10 cellular contexts compared by ENCODE assay signal in the genomic region with DNA sequence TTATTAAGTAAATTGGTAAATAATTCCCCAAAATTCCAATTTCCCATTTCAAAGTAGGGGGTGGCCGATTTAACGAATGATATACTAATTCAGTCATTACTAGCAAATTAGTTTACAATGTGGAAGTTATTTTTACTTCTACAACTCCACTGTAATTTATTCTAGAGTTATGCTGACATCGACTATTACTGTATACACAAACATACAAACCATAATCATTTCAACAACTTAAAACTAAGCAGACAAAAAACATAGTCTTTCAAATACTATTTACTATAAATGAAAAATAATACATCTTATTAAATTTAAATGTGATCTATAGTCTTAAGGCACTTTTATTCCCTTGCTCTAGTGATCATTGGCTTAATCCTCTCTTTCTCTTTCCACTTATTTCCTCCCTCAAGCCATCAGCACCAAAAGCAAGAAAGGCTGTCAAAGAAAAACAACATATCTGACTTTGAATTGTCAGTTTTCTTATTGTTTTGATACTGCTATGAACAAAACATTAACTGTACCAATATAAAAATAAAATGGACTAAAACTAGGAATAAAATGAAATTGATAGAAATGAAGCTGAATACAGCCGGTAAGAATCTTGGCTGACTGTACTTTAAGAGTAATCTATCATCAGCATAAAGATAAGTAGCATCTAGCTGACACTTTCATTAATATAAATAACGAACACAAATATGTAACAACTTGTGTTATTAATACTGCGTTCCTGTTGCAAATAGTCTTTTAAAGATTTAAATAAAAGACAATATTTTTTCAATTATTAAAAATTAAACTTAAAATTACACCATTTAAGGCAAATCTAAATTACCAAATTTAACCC. TPM values are rescaled to one million over a fixed set of nuclear protein-coding genes. Genes with fewer than 3 reads are reported as not detected.
A peak's percentile ranks its signal among the peaks of the same experiment; 100 is the strongest.
DNase-seq lines count a peak whose midpoint lies in the region; ATAC-seq and TF ChIP-seq lines count a peak whose summit lies in the region.
"Had no signal": no experiment of that assay in that cellular context is flagged by ENCODE, and none has a peak within 500 bp of the region (broad histone marks: within the 10 kb centered on the region; RNA-seq: fewer than 3 reads in every experiment).

No MANE protein-coding gene starts in this region.

- H3K36me3 ChIP-seq in GM23338 (ENCODE audit: insufficient read depth): no peaks in the 10 kb centered on the region

- peak overlapping the region; percentile 81 for H3K4me2 ChIP-seq in GM23338

- no peak for DNase-seq in GM23338 (ENCODE audit: low spot score)
- DNase-seq in foreskin keratinocyte: no peak
- no peak for DNase-seq in skeletal muscle cell (ENCODE audit: low read depth)
- DNase-seq in CD1c-positive myeloid dendritic cell (ENCODE audit: extremely low spot score): no peak
- DNase-seq in DMS53 treated with DMSO at 0.1 percent for 48 hours (lab: John Stamatoyannopoulos, UW; ENCODE audit: unreplicated experiment): no peak
- DNase-seq: activated CD4-positive, alpha-beta memory T cell treated with anti-CD3 and anti-CD28 coated beads, Interleukin-2, amount 10 ng/mL, durations not matched to agents 7 days and 5 days; GDM1 had no signal

- H3K36me3 Mint-ChIP-seq in GM23338 (ENCODE audit: low read depth): peaks cover 3% of the 10 kb centered on the region; the same call in 1 of the 3 replicates

- H3K4me3 Mint-ChIP-seq in GM23338: peak overlapping the region; percentile 92
- H3K4me3 Mint-ChIP-seq: activated CD4-positive, alpha-beta memory T cell treated with anti-CD3 and anti-CD28 coated beads, Interleukin-2, amount 10 ng/mL, durations not matched to agents 7 days and 5 days had no signal

- H3K27me3 ChIP-seq in GM23338 (ENCODE audit: insufficient read depth) (no peaks in the 10 kb centered on the region), foreskin keratinocyte (no peaks in the 10 kb centered on the region)

- TF ChIP-seq CTCF in GM23338 (conservative IDR thresholded peaks at IDR 0.05; ENCODE audit: low read depth in 2 of 2) (no peak), WI38 (IDR thresholded peaks at IDR 0.05; ENCODE audit: low read depth, low read length) (no peak), foreskin keratinocyte (conservative IDR thresholded peaks at IDR 0.05) (no peak)

- H3K4me1 ChIP-seq in GM23338 (ENCODE audit: insufficient read depth) (peaks cover 10% of the 10 kb centered on the region; the same call in 1 of the 2 replicates), foreskin keratinocyte (peaks cover 23% of the 10 kb centered on the region)

- no peak overlapping the region for H3K27ac Mint-ChIP-seq in GM23338
- H3K27ac Mint-ChIP-seq: activated CD4-positive, alpha-beta memory T cell treated with anti-CD3 and anti-CD28 coated beads, Interleukin-2, amount 10 ng/mL, durations not matched to agents 7 days and 5 days had no signal

- H3K27me3 Mint-ChIP-seq in GM23338 (ENCODE audit: insufficient read depth, low read depth, poor library complexity): peaks cover 11% of the 10 kb centered on the region

- H2AFZ ChIP-seq in GM23338: no peak overlapping the region

- no peaks in the 10 kb centered on the region; the same call in 1 of the 2 replicates for H3F3A ChIP-seq in GM23338 (replicated peaks; ENCODE audit: low read depth)

- H3K4me3 ChIP-seq in GM23338 (peak overlapping the region; percentile 70), WI38 (ENCODE audit: low read depth, low read length) (peak overlapping the region; percentile 91), skeletal muscle cell (ENCODE audit: low read depth, low read length) (peak overlapping the region; percentile 90)

- H3K9me3 Mint-ChIP-seq in GM23338: no peaks in the 10 kb centered on the region
- H3K9me3 Mint-ChIP-seq: activated CD4-positive, alpha-beta memory T cell treated with anti-CD3 and anti-CD28 coated beads, Interleukin-2, amount 10 ng/mL, durations not matched to agents 7 days and 5 days had no signal

- 0 out of 2 replicates have a peak, but pooled peaks cover 5% of the 10 kb centered on the region for H4K20me1 ChIP-seq in GM23338 (replicated peaks; ENCODE audit: insufficient read depth)

- ATAC-seq in GM23338 (no peak), foreskin keratinocyte (no peak), HG03025 (IDR thresholded peaks at IDR 0.05; ENCODE audit: low FRiP score, unreplicated experiment) (no peak), GM18868 (IDR thresholded peaks at IDR 0.05; ENCODE audit: unreplicated experiment) (no peak)

- H3K79me2 ChIP-seq in GM23338 (replicated peaks; ENCODE audit: insufficient read depth): peaks cover 83% of the 10 kb centered on the region

- peaks cover 28% of the 10 kb centered on the region for H3K4me1 Mint-ChIP-seq in GM23338

- H3K9me2 ChIP-seq in GM23338 (ENCODE audit: insufficient read depth): no peaks in the 10 kb centered on the region

- H3K27ac ChIP-seq in GM23338 (ENCODE audit: low read depth): no peak overlapping the region
- peak overlapping the region; percentile 15 for H3K27ac ChIP-seq in foreskin keratinocyte

TF ChIP-seq in GM23338, 12 proteins besides CTCF, POLR2A, EP300 and RAD21 (continues in another document):
- TF ChIP-seq ZNF331 (CRISPR knock-in tag; IDR thresholded peaks at IDR 0.05; ENCODE audit: low read depth): no peak
- TF ChIP-seq, protein P1, sequence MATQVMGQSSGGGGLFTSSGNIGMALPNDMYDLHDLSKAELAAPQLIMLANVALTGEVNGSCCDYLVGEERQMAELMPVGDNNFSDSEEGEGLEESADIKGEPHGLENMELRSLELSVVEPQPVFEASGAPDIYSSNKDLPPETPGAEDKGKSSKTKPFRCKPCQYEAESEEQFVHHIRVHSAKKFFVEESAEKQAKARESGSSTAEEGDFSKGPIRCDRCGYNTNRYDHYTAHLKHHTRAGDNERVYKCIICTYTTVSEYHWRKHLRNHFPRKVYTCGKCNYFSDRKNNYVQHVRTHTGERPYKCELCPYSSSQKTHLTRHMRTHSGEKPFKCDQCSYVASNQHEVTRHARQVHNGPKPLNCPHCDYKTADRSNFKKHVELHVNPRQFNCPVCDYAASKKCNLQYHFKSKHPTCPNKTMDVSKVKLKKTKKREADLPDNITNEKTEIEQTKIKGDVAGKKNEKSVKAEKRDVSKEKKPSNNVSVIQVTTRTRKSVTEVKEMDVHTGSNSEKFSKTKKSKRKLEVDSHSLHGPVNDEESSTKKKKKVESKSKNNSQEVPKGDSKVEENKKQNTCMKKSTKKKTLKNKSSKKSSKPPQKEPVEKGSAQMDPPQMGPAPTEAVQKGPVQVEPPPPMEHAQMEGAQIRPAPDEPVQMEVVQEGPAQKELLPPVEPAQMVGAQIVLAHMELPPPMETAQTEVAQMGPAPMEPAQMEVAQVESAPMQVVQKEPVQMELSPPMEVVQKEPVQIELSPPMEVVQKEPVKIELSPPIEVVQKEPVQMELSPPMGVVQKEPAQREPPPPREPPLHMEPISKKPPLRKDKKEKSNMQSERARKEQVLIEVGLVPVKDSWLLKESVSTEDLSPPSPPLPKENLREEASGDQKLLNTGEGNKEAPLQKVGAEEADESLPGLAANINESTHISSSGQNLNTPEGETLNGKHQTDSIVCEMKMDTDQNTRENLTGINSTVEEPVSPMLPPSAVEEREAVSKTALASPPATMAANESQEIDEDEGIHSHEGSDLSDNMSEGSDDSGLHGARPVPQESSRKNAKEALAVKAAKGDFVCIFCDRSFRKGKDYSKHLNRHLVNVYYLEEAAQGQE (IDR thresholded peaks at IDR 0.05; ENCODE audit: unreplicated experiment): no peak
- no peak for TF ChIP-seq CREB1 (CRISPR knock-in tag; IDR thresholded peaks at IDR 0.05; ENCODE audit: low read depth)
- TF ChIP-seq, protein P2, sequence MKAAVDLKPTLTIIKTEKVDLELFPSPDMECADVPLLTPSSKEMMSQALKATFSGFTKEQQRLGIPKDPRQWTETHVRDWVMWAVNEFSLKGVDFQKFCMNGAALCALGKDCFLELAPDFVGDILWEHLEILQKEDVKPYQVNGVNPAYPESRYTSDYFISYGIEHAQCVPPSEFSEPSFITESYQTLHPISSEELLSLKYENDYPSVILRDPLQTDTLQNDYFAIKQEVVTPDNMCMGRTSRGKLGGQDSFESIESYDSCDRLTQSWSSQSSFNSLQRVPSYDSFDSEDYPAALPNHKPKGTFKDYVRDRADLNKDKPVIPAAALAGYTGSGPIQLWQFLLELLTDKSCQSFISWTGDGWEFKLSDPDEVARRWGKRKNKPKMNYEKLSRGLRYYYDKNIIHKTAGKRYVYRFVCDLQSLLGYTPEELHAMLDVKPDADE (IDR thresholded peaks at IDR 0.05): no peak

RNA-seq across cellular contexts. Expression of a gene that starts 4.1 kb away (rescaled TPM):
- total RNA-seq in GM23338 (2014; rRNA removed; shearing (Covaris generic)): 29.4 and 40.1 TPM in 2 replicates
- polyA plus RNA-seq in GM23338 (2016; fragmentation: Nextera tagmentation; extraction: Ambion mirVana) (12.2 and 17.7 TPM in 2 replicates), foreskin keratinocyte (3.8 and 4.0 TPM in 2 replicates)
- total RNA-seq in foreskin keratinocyte: 16.4 and 18.0 TPM in 2 replicates
